1 cellular context compared by ENCODE assay signal in the genomic region with DNA sequence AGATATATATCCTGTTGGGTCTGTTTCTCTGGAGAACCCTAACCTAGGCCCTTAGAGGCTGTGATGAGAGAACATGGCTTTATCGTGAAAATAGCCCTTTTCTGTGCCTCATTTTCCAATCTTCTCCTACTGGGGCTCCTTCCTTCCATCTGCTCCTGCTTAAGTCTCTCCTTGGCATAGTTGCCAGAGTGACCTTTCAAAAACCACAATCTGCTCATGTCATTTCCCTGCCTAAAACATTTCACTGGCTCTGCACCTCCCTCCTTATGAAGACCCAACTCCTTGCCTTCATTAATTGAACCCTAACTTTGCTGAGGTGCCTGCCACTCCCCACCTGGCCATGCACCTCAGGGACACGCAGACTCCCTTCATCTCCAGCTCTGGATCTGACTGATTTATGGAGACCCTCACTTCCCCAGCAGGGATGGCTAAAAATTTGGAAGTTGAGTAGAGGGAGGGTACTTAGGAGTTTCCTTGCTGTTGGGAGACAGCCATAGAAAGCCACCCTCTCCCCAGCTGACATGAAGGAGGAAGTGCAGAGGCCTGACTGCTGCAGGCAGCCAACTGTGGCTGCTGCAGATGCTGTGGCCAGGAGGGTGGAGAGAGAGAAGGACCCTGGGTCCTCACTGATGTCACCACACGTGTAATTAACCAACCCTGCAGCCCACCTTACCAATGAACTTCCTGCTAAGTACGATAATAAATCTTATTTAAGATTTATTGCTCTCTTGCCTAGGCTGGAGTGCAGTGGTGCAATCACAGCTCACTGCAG.
TF ChIP-seq lines count a peak whose summit lies in the region.

No MANE protein-coding gene starts in this region.

TF ChIP-seq in GM12878, 131 proteins besides CTCF, POLR2A, EP300 and RAD21:
- TF ChIP-seq NFXL1 (IDR thresholded peaks at IDR 0.05; ENCODE audit: borderline replicate concordance): no peak
- TF ChIP-seq BRCA1 (IDR thresholded peaks at IDR 0.05; ENCODE audit: low read depth, low read length): no peak
- TF ChIP-seq TAF1 (IDR thresholded peaks at IDR 0.05; ENCODE audit: borderline replicate concordance, low read depth, low read length): no peak
- TF ChIP-seq ZBTB11 (CRISPR knock-in tag; IDR thresholded peaks at IDR 0.05): no peak
- no peak for TF ChIP-seq POU2F2 (IDR thresholded peaks at IDR 0.05; ENCODE audit: borderline replicate concordance, low read depth, low read length)
- TF ChIP-seq MXI1 (IDR thresholded peaks at IDR 0.05; ENCODE audit: low read depth, low read length): no peak
- TF ChIP-seq EED (IDR thresholded peaks at IDR 0.05; ENCODE audit: low read depth): no peak
- TF ChIP-seq SUZ12 (IDR thresholded peaks at IDR 0.05; ENCODE audit: unreplicated experiment): no peak
- no peak for TF ChIP-seq MYB (IDR thresholded peaks at IDR 0.05; ENCODE audit: borderline replicate concordance, low read depth, low read length)
- no peak for TF ChIP-seq LARP7 (IDR thresholded peaks at IDR 0.05)
- TF ChIP-seq TCF12 (IDR thresholded peaks at IDR 0.05; ENCODE audit: low read depth, low read length): no peak
- TF ChIP-seq SP1 (IDR thresholded peaks at IDR 0.05; ENCODE audit: low read depth, low read length): no peak
- TF ChIP-seq SPI1 (IDR thresholded peaks at IDR 0.05; ENCODE audit: borderline replicate concordance, insufficient read depth, low read depth, low read length): peak; percentile 82
- no peak for TF ChIP-seq FOXK2 (IDR thresholded peaks at IDR 0.05)
- no peak for TF ChIP-seq CEBPB (IDR thresholded peaks at IDR 0.05; ENCODE audit: borderline replicate concordance in 1 of 2, low read depth in 2 of 2, low read length in 2 of 2)
- TF ChIP-seq SMARCA5 (IDR thresholded peaks at IDR 0.05): no peak
- TF ChIP-seq IRF4 (IDR thresholded peaks at IDR 0.05; ENCODE audit: low read depth, low read length): no peak
- no peak for TF ChIP-seq NKRF (conservative IDR thresholded peaks at IDR 0.05)
- peak; percentile 76 for TF ChIP-seq PAX5 (IDR thresholded peaks at IDR 0.05; ENCODE audit: borderline replicate concordance, low read depth, low read length)
- no peak for TF ChIP-seq ZNF687 (IDR thresholded peaks at IDR 0.05)
- no peak for TF ChIP-seq ZNF217 (IDR thresholded peaks at IDR 0.05)
- peak; percentile 32 to 73; a peak in 2 of 4 replicates for TF ChIP-seq BHLHE40 (IDR thresholded peaks at IDR 0.05; ENCODE audit: borderline replicate concordance in 1 of 2, low read depth in 2 of 2, low read length in 1 of 2)
- TF ChIP-seq FOXM1 (IDR thresholded peaks at IDR 0.05; ENCODE audit: low read depth, low read length): no peak
- TF ChIP-seq RUNX3 (IDR thresholded peaks at IDR 0.05; ENCODE audit: low read length): peak; percentile 67
- TF ChIP-seq SIX5 (IDR thresholded peaks at IDR 0.05; ENCODE audit: low read depth, low read length, severe bottlenecking): no peak
- no peak for TF ChIP-seq MEF2B (IDR thresholded peaks at IDR 0.05; ENCODE audit: partially characterized antibody, poor library complexity, severe bottlenecking)
- TF ChIP-seq DPF2 (IDR thresholded peaks at IDR 0.05): no peak
- no peak for TF ChIP-seq E4F1 (IDR thresholded peaks at IDR 0.05; ENCODE audit: borderline replicate concordance, partially characterized antibody)
- TF ChIP-seq YBX1 (IDR thresholded peaks at IDR 0.05): no peak
- TF ChIP-seq, protein P1, sequence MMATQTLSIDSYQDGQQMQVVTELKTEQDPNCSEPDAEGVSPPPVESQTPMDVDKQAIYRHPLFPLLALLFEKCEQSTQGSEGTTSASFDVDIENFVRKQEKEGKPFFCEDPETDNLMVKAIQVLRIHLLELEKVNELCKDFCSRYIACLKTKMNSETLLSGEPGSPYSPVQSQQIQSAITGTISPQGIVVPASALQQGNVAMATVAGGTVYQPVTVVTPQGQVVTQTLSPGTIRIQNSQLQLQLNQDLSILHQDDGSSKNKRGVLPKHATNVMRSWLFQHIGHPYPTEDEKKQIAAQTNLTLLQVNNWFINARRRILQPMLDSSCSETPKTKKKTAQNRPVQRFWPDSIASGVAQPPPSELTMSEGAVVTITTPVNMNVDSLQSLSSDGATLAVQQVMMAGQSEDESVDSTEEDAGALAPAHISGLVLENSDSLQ (IDR thresholded peaks at IDR 0.05): no peak
- no peak for TF ChIP-seq ZNF622 (IDR thresholded peaks at IDR 0.05)
- no peak for TF ChIP-seq IRF5 (IDR thresholded peaks at IDR 0.05; ENCODE audit: borderline replicate concordance)
- no peak for TF ChIP-seq NRF1 (conservative IDR thresholded peaks at IDR 0.05; ENCODE audit: low read depth, low read length)
- TF ChIP-seq KLF5 (IDR thresholded peaks at IDR 0.05; ENCODE audit: partially characterized antibody): no peak
